Comparison of ENCODE assay signal across 8 cellular contexts in the genomic region with DNA sequence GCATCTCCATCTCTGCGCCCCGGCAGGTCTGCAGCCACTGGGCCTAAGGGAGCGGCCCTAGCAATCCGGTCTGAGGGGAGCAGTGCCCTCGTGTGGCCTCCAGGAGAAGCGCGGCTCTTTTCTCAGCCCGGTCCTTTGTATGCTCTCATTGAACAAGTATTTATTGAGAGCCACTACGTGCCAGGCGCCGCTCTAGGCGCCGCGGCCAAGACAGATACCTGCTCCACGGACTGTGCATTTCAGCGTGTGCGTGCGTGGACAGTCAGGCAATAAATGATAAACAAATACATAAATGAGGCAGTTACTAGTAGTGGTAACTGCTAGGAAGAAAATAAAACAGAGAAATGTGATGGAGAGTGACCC. TPM values are rescaled to one million over a fixed set of nuclear protein-coding genes. Genes with fewer than 3 reads are reported as not detected.
DNase-seq lines count a peak whose midpoint lies in the region; ATAC-seq and TF ChIP-seq lines count a peak whose summit lies in the region.

No MANE protein-coding gene starts in this region.

- CTCF ChIA-PET in GM10248 (lab: Yijun Ruan, JAX) = interaction anchor here (1.2 to 12.8 kb wide), 11 partner anchors 8 to 362 kb away, joined by 3 to 205 read pairs (median 6); partner anchors contain the start of gene HBEGF
- CTCF ChIA-PET in activated naive CD4-positive, alpha-beta T cell treated with anti-CD3 and anti-CD28 coated beads for 36 hours (lab: Charles Lee) = interaction anchor here (1.2 to 8.8 kb wide), 4 partner anchors 9 to 122 kb away, joined by 4 to 127 read pairs (median 8); no protein-coding TSS in a partner anchor

- no peak overlapping the region for H3K27ac ChIP-seq in trophoblast cell (ENCODE audit: low read depth, low read length)
- no peak overlapping the region for H3K27ac ChIP-seq in upper lobe of right lung

- H3K9me3 ChIP-seq in trophoblast cell (ENCODE audit: insufficient read depth, low read depth, low read length) (peaks cover under 1% of the 10 kb centered on the region), upper lobe of right lung (no peaks in the 10 kb centered on the region)

- no peak overlapping the region for H3K23ac ChIP-seq in trophoblast cell (ENCODE audit: low read length)

- H3K79me2 ChIP-seq in trophoblast cell (ENCODE audit: control insufficient read depth, insufficient read depth, low read length, poor library complexity) = no peaks in the 10 kb centered on the region

- no peaks in the 10 kb centered on the region; the same call in 1 of the 2 replicates for H3K27me3 Mint-ChIP-seq in HFFc6 (ENCODE audit: insufficient read depth)
- peaks cover 3% of the 10 kb centered on the region for H3K27me3 Mint-ChIP-seq in activated naive CD4-positive, alpha-beta T cell treated with anti-CD3 and anti-CD28 coated beads for 36 hours (ENCODE audit: low read depth)

- H3K9ac ChIP-seq in trophoblast cell (ENCODE audit: low read length) = no peak overlapping the region

- peak overlapping the region; percentile 3 for H3K4me2 ChIP-seq in trophoblast cell (ENCODE audit: low read length)

- H2BK12ac ChIP-seq in trophoblast cell (ENCODE audit: low read length) = peak overlapping the region; percentile 53

- no peak overlapping the region for H2AK5ac ChIP-seq in trophoblast cell (ENCODE audit: low read length)

- H3K36me3 ChIP-seq in trophoblast cell (ENCODE audit: control insufficient read depth in 1 of 2, insufficient read depth in 2 of 2, low read length in 2 of 2) (no peaks in the 10 kb centered on the region), upper lobe of right lung (no peaks in the 10 kb centered on the region)

- no peak overlapping the region for H2BK120ac ChIP-seq in trophoblast cell (ENCODE audit: insufficient read depth, low read length, poor library complexity)

- DNase-seq in GM10248 (ENCODE audit: extremely low spot score) (peak; percentile 90), HFFc6 (peak; percentile 78), MV-4-11 (lab: John Stamatoyannopoulos, UW) (peak; percentile 79), SK-MEL-5 (ENCODE audit: low read depth, low spot score) (peak; percentile 86), glomerular visceral epithelial cell (ENCODE audit: extremely low spot score) (peak; percentile 92), trophoblast cell (peak; percentile 89 to 92), upper lobe of right lung (peak; percentile 90)
- DNase-seq in activated naive CD4-positive, alpha-beta T cell treated with anti-CD3 and anti-CD28 coated beads for 36 hours = peak; percentile 85

- H3K4me1 Mint-ChIP-seq in HFFc6 (ENCODE audit: low read depth) = peaks cover 18% of the 10 kb centered on the region
- peaks cover 8% of the 10 kb centered on the region for H3K4me1 Mint-ChIP-seq in activated naive CD4-positive, alpha-beta T cell treated with anti-CD3 and anti-CD28 coated beads for 36 hours (ENCODE audit: low read depth)

- H3K4me3 ChIP-seq in trophoblast cell (ENCODE audit: low read depth, low read length) = no peak overlapping the region
- H3K4me3 ChIP-seq in upper lobe of right lung = no peak overlapping the region

- peak overlapping the region; percentile 75 for H3K4me3 Mint-ChIP-seq in HFFc6
- H3K4me3 Mint-ChIP-seq in activated naive CD4-positive, alpha-beta T cell treated with anti-CD3 and anti-CD28 coated beads for 36 hours = peak overlapping the region; percentile 56

- TF ChIP-seq CTCF in GM10248 (IDR thresholded peaks at IDR 0.05; ENCODE audit: control extremely low read depth, extremely low read depth, low read depth, missing control alignments) (peak; percentile 92), HFFc6 (IDR thresholded peaks at IDR 0.05) (peak; percentile 93), upper lobe of right lung (IDR thresholded peaks at IDR 0.05) (peak; percentile 91)

- H3K18ac ChIP-seq in trophoblast cell (ENCODE audit: low read length) = no peak overlapping the region

- H4K91ac ChIP-seq in trophoblast cell (ENCODE audit: low read depth, low read length) = no peak overlapping the region

- peak; percentile 97 for ATAC-seq in upper lobe of right lung

- peak overlapping the region; percentile 22; the same call in 1 of the 2 replicates for H3K27ac Mint-ChIP-seq in HFFc6
- no peak overlapping the region for H3K27ac Mint-ChIP-seq in activated naive CD4-positive, alpha-beta T cell treated with anti-CD3 and anti-CD28 coated beads for 36 hours

- no peak overlapping the region for H2BK5ac ChIP-seq in trophoblast cell (ENCODE audit: low read depth, low read length, poor library complexity)

- in situ Hi-C loops in SK-MEL-5 (cut with HindIII; ENCODE audit: low pct_unique_long_range_greater_than_20kb, low sequenced_read_pairs) = no loop called here

- intact Hi-C loops in activated naive CD4-positive, alpha-beta T cell treated with anti-CD3 and anti-CD28 coated beads for 36 hours (cut with micrococcal nuclease) = loop anchor here (1.0 to 5.0 kb wide), 4 partner anchors 113 to 285 kb away; no protein-coding TSS in a partner anchor
- intact Hi-C loops in upper lobe of right lung (cut with DNase I) = no loop called here

- H4K8ac ChIP-seq in trophoblast cell (ENCODE audit: low read depth, low read length) = no peak overlapping the region

- H3K79me1 ChIP-seq in trophoblast cell (ENCODE audit: low read length) = no peaks in the 10 kb centered on the region

- H3K14ac ChIP-seq in trophoblast cell (ENCODE audit: low read length) = no peak overlapping the region

- no peak overlapping the region for H2AFZ ChIP-seq in trophoblast cell (ENCODE audit: insufficient read depth, low read length, poor library complexity)

- no peaks in the 10 kb centered on the region for H3K27me3 ChIP-seq in trophoblast cell (ENCODE audit: insufficient read depth, low read length)
- no peaks in the 10 kb centered on the region for H3K27me3 ChIP-seq in upper lobe of right lung

- no peak overlapping the region for H4K12ac ChIP-seq in trophoblast cell (ENCODE audit: low read depth, low read length)

- H3K4me1 ChIP-seq in trophoblast cell (ENCODE audit: control insufficient read depth in 1 of 2, insufficient read depth in 2 of 2, low read length in 2 of 2) (peaks cover 0 to 2% of the 10 kb centered on the region in 2 experiments), upper lobe of right lung (peaks cover 8% of the 10 kb centered on the region)

- no peak overlapping the region for H3K4ac ChIP-seq in trophoblast cell (ENCODE audit: low read depth, low read length)

- POLR2A ChIA-PET in GM10248 (lab: Yijun Ruan, JAX) = no interaction called here

- H3K9me3 Mint-ChIP-seq in HFFc6 = no peaks in the 10 kb centered on the region
- H3K9me3 Mint-ChIP-seq in activated naive CD4-positive, alpha-beta T cell treated with anti-CD3 and anti-CD28 coated beads for 36 hours = no peaks in the 10 kb centered on the region

- no peaks in the 10 kb centered on the region for H3K36me3 Mint-ChIP-seq in HFFc6 (ENCODE audit: low read depth)
- H3K36me3 Mint-ChIP-seq in activated naive CD4-positive, alpha-beta T cell treated with anti-CD3 and anti-CD28 coated beads for 36 hours (ENCODE audit: low read depth) = no peaks in the 10 kb centered on the region

- no CpG with 5 or more reads among the region's 18 CpGs for WGBS in trophoblast cell (ENCODE audit: extremely low coverage, insufficient coverage, insufficient read length)

RNA-seq across cellular contexts. Expression of gene SLC4A9, which starts 2.3 kb away (rescaled TPM):
- total RNA-seq in HFFc6 (2021; fragmentation: NEBNext Ultra II Directional; extraction: Animal tissue kit (Norgen Biotek cat#: 25700)) = not detected
- total RNA-seq in SK-MEL-5 (2014; rRNA removed; shearing (Covaris generic)) = 0.16 and 0.18 TPM in 2 replicates
- 0.12 TPM in 1 of 2 replicates, not detected in the other for polyA plus RNA-seq in SK-MEL-5 (2015; cell fraction: cytosol; rRNA removed)
- 2.9 and 3.6 TPM in 2 replicates for polyA plus RNA-seq in SK-MEL-5 (2015; cell fraction: nucleus; rRNA removed)
- under 1 TPM; 0.07 to 0.12 TPM for total RNA-seq in activated naive CD4-positive, alpha-beta T cell treated with anti-CD3 and anti-CD28 coated beads for 36 hours
- polyA plus RNA-seq in trophoblast cell (2013) = not detected in 2 replicates
- 0.23 TPM for total RNA-seq in upper lobe of right lung

RNA-seq across cellular contexts. Expression of gene HBEGF, which starts 11.3 kb away (rescaled TPM):
- 10 to 100 TPM in 1 of 6 experiments, 1 to 10 TPM in 5; 5.6 to 10.2 (median 6.9) TPM for total RNA-seq in HFFc6 (2021; fragmentation: NEBNext Ultra II Directional; extraction: Animal tissue kit (Norgen Biotek cat#: 25700))
- total RNA-seq in SK-MEL-5 (2014; rRNA removed; shearing (Covaris generic)) = 12.2 and 13.4 TPM in 2 replicates
- polyA plus RNA-seq in SK-MEL-5 (2015; cell fraction: cytosol; rRNA removed) = 13.7 and 15.6 TPM in 2 replicates
- 4.9 and 8.7 TPM in 2 replicates for polyA plus RNA-seq in SK-MEL-5 (2015; cell fraction: nucleus; rRNA removed)
- total RNA-seq in activated naive CD4-positive, alpha-beta T cell treated with anti-CD3 and anti-CD28 coated beads for 36 hours = 1 to 10 TPM; 8.7 to 9.1 TPM
- 15.7 and 18.8 TPM in 2 replicates for polyA plus RNA-seq in trophoblast cell (2013)
- 44.3 TPM for total RNA-seq in upper lobe of right lung

RNA-seq across cellular contexts. Expression of gene ANKHD1, which starts 43.9 kb away (rescaled TPM):
- 10 to 100 TPM; 35.4 to 49.7 (median 41.5) TPM for total RNA-seq in HFFc6 (2021; fragmentation: NEBNext Ultra II Directional; extraction: Animal tissue kit (Norgen Biotek cat#: 25700))
- 57.7 and 59.4 TPM in 2 replicates for total RNA-seq in SK-MEL-5 (2014; rRNA removed; shearing (Covaris generic))
- 60.0 and 79.2 TPM in 2 replicates for polyA plus RNA-seq in SK-MEL-5 (2015; cell fraction: cytosol; rRNA removed)
- polyA plus RNA-seq in SK-MEL-5 (2015; cell fraction: nucleus; rRNA removed) = 251 and 275 TPM in 2 replicates
- total RNA-seq in activated naive CD4-positive, alpha-beta T cell treated with anti-CD3 and anti-CD28 coated beads for 36 hours = 10 to 100 TPM; 83.2 to 87.0 TPM
- polyA plus RNA-seq in trophoblast cell (2013) = 64.6 and 66.7 TPM in 2 replicates
- total RNA-seq in upper lobe of right lung = 120 TPM

RNA-seq across cellular contexts. Expression of gene PFDN1, which starts 54.8 kb away (rescaled TPM):
- total RNA-seq in HFFc6 (2021; fragmentation: NEBNext Ultra II Directional; extraction: Animal tissue kit (Norgen Biotek cat#: 25700)) = 10 to 100 TPM; 75.0 to 95.8 (median 89.0) TPM
- 68.3 and 82.2 TPM in 2 replicates for total RNA-seq in SK-MEL-5 (2014; rRNA removed; shearing (Covaris generic))
- polyA plus RNA-seq in SK-MEL-5 (2015; cell fraction: cytosol; rRNA removed) = 97.2 and 111 TPM in 2 replicates
- polyA plus RNA-seq in SK-MEL-5 (2015; cell fraction: nucleus; rRNA removed) = 20.0 and 38.5 TPM in 2 replicates
- 10 to 100 TPM; 50.6 to 57.1 TPM for total RNA-seq in activated naive CD4-positive, alpha-beta T cell treated with anti-CD3 and anti-CD28 coated beads for 36 hours
- polyA plus RNA-seq in trophoblast cell (2013) = 210 and 218 TPM in 2 replicates
- total RNA-seq in upper lobe of right lung = 54.0 TPM
